8 cellular contexts compared by ENCODE assay signal in the genomic region with DNA sequence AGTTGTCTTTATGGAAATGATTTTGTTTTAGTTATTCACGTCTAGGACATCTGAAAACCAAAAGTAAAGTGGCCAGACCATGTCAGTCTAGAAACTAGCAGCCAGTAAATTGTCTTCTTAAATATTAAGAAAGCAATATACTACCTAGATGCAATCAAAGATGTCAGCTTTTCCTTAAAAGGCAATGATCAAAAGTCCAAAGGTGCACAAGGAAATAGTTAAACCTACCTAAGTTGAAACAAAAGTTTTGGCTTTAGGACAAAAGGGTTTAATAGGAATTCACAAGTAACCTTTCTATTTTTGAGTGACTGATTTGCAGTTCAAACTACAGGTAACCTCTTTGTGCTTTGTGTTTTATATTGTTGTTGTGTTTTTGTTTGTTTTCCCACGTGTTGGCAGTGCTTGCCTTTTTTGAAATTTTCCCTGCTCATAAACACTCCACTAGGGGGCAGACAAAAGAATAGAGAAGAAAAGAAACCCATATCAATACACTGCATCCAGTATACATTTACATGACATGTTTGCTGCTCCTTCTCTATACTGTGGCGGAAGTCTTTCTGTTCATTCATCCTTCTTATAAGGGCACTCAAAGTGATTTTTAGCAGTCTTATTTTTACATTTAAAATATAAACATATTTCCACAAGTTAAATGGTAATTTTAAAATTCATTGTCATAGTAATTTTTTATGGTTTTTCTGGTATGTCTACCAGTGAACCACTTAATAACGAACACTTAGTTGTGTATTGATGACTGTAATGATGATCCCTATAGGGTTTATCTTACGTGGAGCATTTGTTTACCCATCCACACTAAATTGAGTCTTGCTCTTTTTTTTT.
DNase-seq lines count a peak whose midpoint lies in the region; ATAC-seq and TF ChIP-seq lines count a peak whose summit lies in the region.

No MANE protein-coding gene starts in this region.

- DNase-seq in DMS114 treated with DMSO at 0.1 percent for 48 hours (lab: John Stamatoyannopoulos, UW; ENCODE audit: unreplicated experiment) (peak; percentile 36), HT1080 (ENCODE audit: low read depth) (peak; percentile 51), RKO (ENCODE audit: low spot score) (peak; percentile 54), progenitor cell of endocrine pancreas (ENCODE audit: low spot score, unreplicated experiment) (no peak), cerebellar nuclear complex (lab: John Stamatoyannopoulos, UW) (no peak)
- DNase-seq in activated CD4-positive, CD25-positive, alpha-beta regulatory T cell treated with anti-CD3 and anti-CD28 coated beads, Interleukin-2, amount 50 U/mL, for 72 hours: no peak

- no peaks in the 10 kb centered on the region for H3K27me3 Mint-ChIP-seq in progenitor cell of endocrine pancreas

- H3K4me1 Mint-ChIP-seq in progenitor cell of endocrine pancreas (ENCODE audit: low read depth): peaks cover 6% of the 10 kb centered on the region

- no peak overlapping the region for H3K27ac Mint-ChIP-seq in progenitor cell of endocrine pancreas

- no peak overlapping the region for H3K4me3 Mint-ChIP-seq in progenitor cell of endocrine pancreas (ENCODE audit: low read depth)

- H3K36me3 Mint-ChIP-seq in progenitor cell of endocrine pancreas (ENCODE audit: insufficient read depth): no peaks in the 10 kb centered on the region

- no peaks in the 10 kb centered on the region for H3K9me3 Mint-ChIP-seq in progenitor cell of endocrine pancreas (ENCODE audit: low read depth)

- TF ChIP-seq CTCF in progenitor cell of endocrine pancreas (IDR thresholded peaks at IDR 0.05; ENCODE audit: unreplicated experiment): peak; percentile 74

- ATAC-seq in GM19438 (IDR thresholded peaks at IDR 0.05; ENCODE audit: low read depth, unreplicated experiment) (peak; percentile 45), esophagus mucosa (peak; percentile 56)

Comparison
In these comparisons a context has a peak if more than half of its experiments do, and no peak if none do; other contexts are left out.
1. DNase-seq: peak in DMS114 treated with DMSO at 0.1 percent for 48 hours (single experiment), HT1080 (single experiment) and RKO (single experiment); none in progenitor cell of endocrine pancreas (single experiment), cerebellar nuclear complex (0 of 2) and activated CD4-positive, CD25-positive, alpha-beta regulatory T cell treated with anti-CD3 and anti-CD28 coated beads, Interleukin-2, amount 50 U/mL, for 72 hours (single experiment).